In the genomic region with DNA sequence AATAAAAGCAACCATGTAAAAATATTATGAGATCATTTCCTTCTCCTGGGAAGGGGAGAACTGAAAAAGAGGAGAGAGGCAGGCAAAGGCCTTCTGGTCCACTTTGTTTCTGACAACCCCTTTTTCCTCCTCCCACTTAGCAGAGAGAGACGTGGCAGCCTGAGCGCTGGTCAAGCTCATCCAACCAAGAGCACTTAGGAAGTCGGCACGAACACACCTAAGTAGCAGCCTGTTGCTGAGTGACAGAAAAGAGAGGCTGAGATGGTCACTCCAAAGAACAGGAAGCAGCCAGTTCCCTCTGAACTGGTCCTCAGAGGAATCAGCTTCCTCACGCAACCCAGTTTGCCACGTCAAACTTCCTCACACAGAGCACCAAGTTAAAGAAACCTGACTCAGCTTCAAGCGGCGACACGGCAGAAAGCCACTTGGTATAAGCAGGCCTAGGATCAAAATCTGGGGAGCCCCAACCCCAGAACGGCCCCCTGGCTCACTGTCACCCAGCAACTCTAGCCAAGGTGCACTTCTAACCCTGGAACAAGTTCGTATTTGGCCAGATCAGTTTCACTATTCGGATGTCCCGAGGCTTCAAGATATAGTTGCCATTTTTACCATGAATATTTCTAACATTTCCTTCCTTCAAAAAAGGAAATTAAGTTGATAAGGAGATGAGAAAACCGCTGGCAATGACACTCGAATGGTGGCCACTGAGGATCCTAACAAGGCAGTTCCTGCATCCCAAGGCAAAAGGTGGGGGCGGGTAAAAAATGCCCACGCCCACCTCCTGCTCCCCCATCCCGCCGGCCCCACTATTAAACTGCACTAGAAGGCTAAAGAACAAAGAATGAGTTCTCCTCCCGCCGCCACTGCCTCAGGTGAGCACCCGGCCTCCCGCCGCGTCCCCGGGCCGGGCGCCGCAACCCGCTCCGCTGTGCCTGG, we compare ENCODE assay signal across 8 cellular contexts. TPM values are rescaled to one million over a fixed set of nuclear protein-coding genes. Genes with fewer than 3 reads are reported as not detected.
DNase-seq lines count a peak whose midpoint lies in the region; ATAC-seq and TF ChIP-seq lines count a peak whose summit lies in the region.

No MANE protein-coding gene starts in this region.

- H3K9me3 ChIP-seq in right atrium auricular region: no peaks in the 10 kb centered on the region

- H3K27ac Mint-ChIP-seq in progenitor cell of endocrine pancreas: peak overlapping the region; percentile 86

- H3K36me3 Mint-ChIP-seq in progenitor cell of endocrine pancreas (ENCODE audit: insufficient read depth): peaks cover 10% of the 10 kb centered on the region

- peaks cover 7% of the 10 kb centered on the region for H3K4me1 Mint-ChIP-seq in progenitor cell of endocrine pancreas (ENCODE audit: low read depth)

- H3K4me3 ChIP-seq in right atrium auricular region: peak overlapping the region; percentile 89 to 100

- peak; percentile 53 for DNase-seq in GDM1 (lab: John Stamatoyannopoulos, UW)
- DNase-seq in KBM-7: peak; percentile 85
- DNase-seq in T follicular helper cell (ENCODE audit: low read depth): peak; percentile 11
- peak in 52 of 58 donors; percentile 4 to 63 (median 28) for DNase-seq in anterior cingulate cortex (lab: John Stamatoyannopoulos, UW)
- DNase-seq in right atrium auricular region (ENCODE audit: low spot score): peak; percentile 87
- peak; percentile 12 for DNase-seq in progenitor cell of endocrine pancreas (ENCODE audit: low spot score, unreplicated experiment)
- DNase-seq in NCI-H1694 treated with DMSO at 0.1 percent for 48 hours (lab: John Stamatoyannopoulos, UW): no peak

- no peaks in the 10 kb centered on the region for H3K9me3 Mint-ChIP-seq in progenitor cell of endocrine pancreas (ENCODE audit: low read depth)

- in situ Hi-C loops in KBM-7 (cut with MboI; ENCODE audit: low pct_unique_long_range_greater_than_20kb, low sequenced_read_pairs): no loop called here

- peak overlapping the region; percentile 91 for H3K4me3 Mint-ChIP-seq in progenitor cell of endocrine pancreas (ENCODE audit: low read depth)

- H3K27ac ChIP-seq in right atrium auricular region: peak overlapping the region; percentile 97 to 99

- peaks cover 29% of the 10 kb centered on the region for H3K36me3 ChIP-seq in right atrium auricular region

- peaks cover 8% of the 10 kb centered on the region for H3K27me3 Mint-ChIP-seq in progenitor cell of endocrine pancreas

- no peak for TF ChIP-seq CTCF in right atrium auricular region (IDR thresholded peaks at IDR 0.05)
- no peak for TF ChIP-seq CTCF in progenitor cell of endocrine pancreas (IDR thresholded peaks at IDR 0.05; ENCODE audit: unreplicated experiment)

- H3K27me3 ChIP-seq in right atrium auricular region: no peaks in the 10 kb centered on the region

- H3K4me1 ChIP-seq in right atrium auricular region: peaks cover 0 to 47% of the 10 kb centered on the region in 2 donors

- ATAC-seq in GM21723 (IDR thresholded peaks at IDR 0.05; ENCODE audit: unreplicated experiment): peak; percentile 71

RNA-seq across cellular contexts. Expression of a gene that starts 0.7 kb away (rescaled TPM):
- total RNA-seq in right atrium auricular region (10 to 100 TPM; 25.8 to 33.4 TPM), progenitor cell of endocrine pancreas (30.1 and 30.2 TPM in 2 replicates)

RNA-seq across cellular contexts. Expression of a gene that starts 53.4 kb away (rescaled TPM):
- total RNA-seq in right atrium auricular region (100 to 1,000 TPM in 1 of 2 donors, 10 to 100 TPM in 1; 85.3 to 152 TPM), progenitor cell of endocrine pancreas (1.3 and 2.2 TPM in 2 replicates)

Comparison
In these comparisons a context has a peak if more than half of its experiments do, and no peak if none do; other contexts are left out.
1. RNA of a gene that starts 53.4 kb away (total RNA-seq): 85.3 to 152 TPM in right atrium auricular region; 1.3 to 2.2 TPM in progenitor cell of endocrine pancreas; every median in the first group is over 10 times any median in the second.